ENCODE assay signal across 12 cellular contexts in the genomic region with DNA sequence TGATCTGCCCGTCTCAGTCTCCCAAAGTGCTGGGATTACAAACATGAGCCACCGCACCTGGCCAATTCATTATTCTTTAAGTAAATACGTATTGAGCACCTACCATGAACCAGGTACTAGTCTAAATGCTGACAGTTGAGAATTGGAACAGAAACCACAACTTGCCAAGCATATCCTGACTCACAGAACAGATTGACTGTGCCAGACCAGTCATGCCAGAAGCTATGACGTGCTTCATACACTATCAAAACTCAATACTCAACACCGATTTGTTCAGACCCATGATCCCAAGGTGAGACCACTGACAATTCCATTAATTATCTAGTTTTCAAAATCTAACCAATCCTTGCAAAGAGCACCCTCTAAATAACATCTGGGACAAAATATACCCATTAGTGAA.
A peak's percentile ranks its signal among the peaks of the same experiment; 100 is the strongest.
DNase-seq lines count a peak whose midpoint lies in the region; ATAC-seq and TF ChIP-seq lines count a peak whose summit lies in the region.
"Had no signal": no experiment of that assay in that cellular context is flagged by ENCODE, and none has a peak within 500 bp of the region (broad histone marks: within the 10 kb centered on the region; RNA-seq: fewer than 3 reads in every experiment).

No MANE protein-coding gene starts in this region.

- H3K4me1 ChIP-seq in body of pancreas (peaks cover 15% of the 10 kb centered on the region), heart left ventricle (peaks cover 0 to 27% (median 8%) of the 10 kb centered on the region in 12 donors)
- H3K4me1 ChIP-seq: Peyer's patch had no signal

- no peak overlapping the region for H3K27ac ChIP-seq in body of pancreas
- no peak overlapping the region for H3K27ac ChIP-seq in heart left ventricle
- H3K27ac ChIP-seq: Peyer's patch had no signal

- WGBS in body of pancreas, 2 donors: 38 to 54% methylated on average over 5 of the region's 5 CpGs
- WGBS in heart left ventricle, 4 donors: 89 to 98% (median 96%) methylated on average over 5 of the region's 5 CpGs

- H3K9me3 ChIP-seq in body of pancreas (no peaks in the 10 kb centered on the region), heart left ventricle (no peaks in the 10 kb centered on the region)
- H3K9me3 ChIP-seq: Peyer's patch had no signal

- no peak for TF ChIP-seq CTCF in GM12864 (IDR thresholded peaks at IDR 0.05; ENCODE audit: low read depth, low read length, missing control alignments)
- TF ChIP-seq CTCF in body of pancreas (IDR thresholded peaks at IDR 0.05): no peak
- TF ChIP-seq CTCF in heart left ventricle (IDR thresholded peaks at IDR 0.05): no peak

- intact Hi-C loops in body of pancreas (cut with DNase I): no loop called here
- intact Hi-C loops in heart left ventricle (cut with DNase I): loop anchor here in 1 of 10 donors (5.0 kb wide), 1 partner anchor 63 kb away; no protein-coding TSS in a partner anchor

- TF ChIP-seq POLR2A in body of pancreas (IDR thresholded peaks at IDR 0.05): no peak
- TF ChIP-seq POLR2A in heart left ventricle (IDR thresholded peaks at IDR 0.05): no peak

- DNase-seq in GM12864 (ENCODE audit: low read depth) (peak; percentile 75), body of pancreas (peak in 2 of 4 donors; percentile 12 to 46), heart left ventricle (no peak), NCI-H446 (lab: John Stamatoyannopoulos, UW) (no peak)
- no peak for DNase-seq in activated effector memory CD4-positive, alpha-beta T cell treated with anti-CD3 and anti-CD28 coated beads, Interleukin-2, amount 50 U/mL, for 16 hours
- DNase-seq: effector memory CD8-positive, alpha-beta T cell; midbrain; Peyer's patch; stimulated activated CD4-positive, alpha-beta T cell treated with anti-CD3 and anti-CD28 coated beads, Interleukin-4, amount 100 ng/mL, for 4 hours had no signal

- ATAC-seq in GM19397 (IDR thresholded peaks at IDR 0.05; ENCODE audit: unreplicated experiment): peak; percentile 78
- ATAC-seq in HG03139 (IDR thresholded peaks at IDR 0.05; ENCODE audit: unreplicated experiment): peak; percentile 61
- peak; percentile 55 for ATAC-seq in body of pancreas
- ATAC-seq in GM19328 (IDR thresholded peaks at IDR 0.05; ENCODE audit: unreplicated experiment): no peak
- no peak for ATAC-seq in heart left ventricle
- ATAC-seq: effector memory CD8-positive, alpha-beta T cell had no signal

- H3K4me3 ChIP-seq in GM12864 (ENCODE audit: low read depth, low read length): no peak overlapping the region
- H3K4me3 ChIP-seq in body of pancreas: no peak overlapping the region
- H3K4me3 ChIP-seq in heart left ventricle: no peak overlapping the region
- H3K4me3 ChIP-seq: Peyer's patch had no signal

- H3K27me3 ChIP-seq in body of pancreas: no peaks in the 10 kb centered on the region
- H3K27me3 ChIP-seq in heart left ventricle: no peaks in the 10 kb centered on the region
- H3K27me3 ChIP-seq: Peyer's patch had no signal

- H3K36me3 ChIP-seq in body of pancreas (replicated peaks in 1 of 2; ENCODE audit: insufficient read depth in 1 of 2, low read depth in 2 of 2) (no peaks in the 10 kb centered on the region), heart left ventricle (no peaks in the 10 kb centered on the region)
- H3K36me3 ChIP-seq: Peyer's patch had no signal

Comparison
In these comparisons a context has a peak if more than half of its experiments do, and no peak if none do; other contexts are left out.
1. ATAC-seq: peak in GM19397 (single experiment), HG03139 (single experiment) and body of pancreas (single experiment); none in GM19328 (single experiment) and heart left ventricle (0 of 4).